ENCODE assay signal across 1 cellular context in the genomic region with DNA sequence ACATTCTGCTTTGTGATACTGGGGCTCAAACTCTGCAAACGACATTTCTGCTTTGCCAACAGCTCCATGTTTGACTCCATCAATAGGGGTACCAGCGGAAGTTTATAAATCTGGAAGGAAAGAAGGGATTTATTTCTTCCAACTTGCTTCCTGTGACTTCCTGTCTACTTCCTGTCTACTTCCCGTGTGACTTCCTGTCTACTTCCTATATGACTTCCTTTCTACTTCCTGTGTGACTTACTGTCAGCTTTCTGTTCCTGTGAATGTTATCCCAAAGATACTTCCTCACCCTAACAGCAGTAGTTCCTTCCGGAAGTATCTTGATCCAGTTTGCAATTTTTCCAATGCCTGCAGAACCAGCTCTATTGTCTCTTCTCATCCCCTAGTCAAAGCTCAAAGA.
A peak's percentile ranks its signal among the peaks of the same experiment; 100 is the strongest.
TF ChIP-seq lines count a peak whose summit lies in the region.

No MANE protein-coding gene starts in this region.

TF ChIP-seq in HEK293, 187 proteins besides CTCF, POLR2A, EP300 and RAD21 (continued from another document):
- peak; percentile 83; the same call in 1 of the 2 replicates for TF ChIP-seq ZNF18 (tag by site-specific recombination; IDR thresholded peaks at IDR 0.05)
